Comparison of ENCODE assay signal across 18 cellular contexts in genomic region chr17:73769480-73769879, GRCh38.
"Had no signal": no experiment of that assay in that cellular context is flagged by ENCODE, and none has a peak within 500 bp of the region (broad histone marks: within the 10 kb centered on the region; RNA-seq: fewer than 3 reads in every experiment).

No MANE protein-coding gene starts in this region.

- H3K27ac ChIP-seq: colonic mucosa, esophagus squamous epithelium, foreskin keratinocyte, hepatocyte, ovary had no signal

- H3K4me2 ChIP-seq: hepatocyte had no signal

- H3K27me3 Mint-ChIP-seq: naive thymus-derived CD8-positive, alpha-beta T cell had no signal

- FAIRE-seq: small intestine had no signal

- H3K9me3 ChIP-seq: colonic mucosa, esophagus squamous epithelium, mucosa of descending colon, ovary had no signal

- H3K4me3 ChIP-seq: colonic mucosa, esophagus squamous epithelium, hepatocyte, mucosa of descending colon, ovary had no signal

- H3K9me3 Mint-ChIP-seq: naive thymus-derived CD8-positive, alpha-beta T cell; type B pancreatic cell had no signal

- H3K4me3 Mint-ChIP-seq: naive thymus-derived CD8-positive, alpha-beta T cell; type B pancreatic cell had no signal

- DNase-seq: colonic mucosa; dermis blood vessel endothelial cell; esophagus squamous epithelium; foreskin keratinocyte; head of caudate nucleus; left colon; mammary epithelial cell; naive thymus-derived CD8-positive, alpha-beta T cell; nucleus accumbens; ovary; right cardiac atrium; small intestine; stimulated activated CD4-positive, alpha-beta T cell treated with anti-CD3 and anti-CD28 coated beads, Interleukin-12 subunit alpha, Interleukin-12 subunit beta, amount 100 ng/mL, for 4 hours; stimulated activated naive CD4-positive, alpha-beta T cell had no signal

- H3K79me2 ChIP-seq: hepatocyte had no signal

- H3K27ac Mint-ChIP-seq: naive thymus-derived CD8-positive, alpha-beta T cell; progenitor cell of endocrine pancreas; type B pancreatic cell had no signal

- ATAC-seq: foreskin keratinocyte; left colon; naive thymus-derived CD8-positive, alpha-beta T cell had no signal

- H2AFZ ChIP-seq: hepatocyte had no signal

- H3K4me1 ChIP-seq: foreskin keratinocyte had no signal

- H3K27me3 ChIP-seq: colonic mucosa, foreskin keratinocyte, hepatocyte, ovary had no signal

- H3K36me3 Mint-ChIP-seq: naive thymus-derived CD8-positive, alpha-beta T cell; type B pancreatic cell had no signal

- H3K36me3 ChIP-seq: colonic mucosa, esophagus squamous epithelium, ovary had no signal
